Comparison of ENCODE assay signal across 8 cellular contexts in the genomic region with DNA sequence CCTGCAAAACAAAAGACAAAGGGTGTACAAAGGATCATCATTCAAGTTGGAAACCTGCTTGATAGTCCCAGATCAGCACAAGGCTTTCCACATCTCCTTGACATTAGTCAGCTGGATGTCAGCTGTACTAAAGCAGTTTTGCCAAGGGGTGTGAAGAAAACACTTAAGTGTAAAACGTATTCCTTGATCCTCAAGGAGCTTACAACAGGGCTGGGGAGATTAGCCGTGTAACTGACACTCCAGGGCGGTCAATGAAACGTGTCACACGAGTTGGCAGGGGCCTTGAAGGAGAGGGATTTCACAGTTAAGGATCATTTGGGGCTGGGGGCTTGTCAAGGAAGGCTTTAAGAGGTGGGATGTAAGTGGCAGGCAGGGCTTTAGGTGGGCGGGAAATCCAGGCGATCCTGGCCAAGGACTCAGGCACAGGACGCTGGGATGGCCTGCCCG. TPM values are rescaled to one million over a fixed set of nuclear protein-coding genes. Genes with fewer than 3 reads are reported as not detected.
DNase-seq lines count a peak whose midpoint lies in the region; ATAC-seq, FAIRE-seq and TF ChIP-seq lines count a peak whose summit lies in the region.

No MANE protein-coding gene starts in this region.

- H3K27me3 ChIP-seq in PC-9 (ENCODE audit: insufficient read depth, low read depth): no peaks in the 10 kb centered on the region
- no peaks in the 10 kb centered on the region for H3K27me3 ChIP-seq in esophagus squamous epithelium
- no peaks in the 10 kb centered on the region for H3K27me3 ChIP-seq in neuron (ENCODE audit: insufficient read depth, low read length)

- TF ChIP-seq CTCF in PC-9 (conservative IDR thresholded peaks at IDR 0.05): no peak
- TF ChIP-seq CTCF in esophagus squamous epithelium (IDR thresholded peaks at IDR 0.05): no peak

- CTCF ChIA-PET in PC-9 (lab: Charles Lee): no interaction called here

- POLR2A ChIA-PET in PC-9 (lab: Charles Lee; ENCODE audit: unreplicated experiment): no interaction called here

- TF ChIP-seq POLR2A in esophagus squamous epithelium (IDR thresholded peaks at IDR 0.05): no peak

- no TSS peak for BruUV-seq in PC-9 (replicated peaks; lab: Mats Ljungman, UMichigan)

- peak; percentile 3 for ATAC-seq in GM21390 (IDR thresholded peaks at IDR 0.05; ENCODE audit: unreplicated experiment)

- no peaks in the 10 kb centered on the region for H3K79me2 ChIP-seq in PC-9 (ENCODE audit: low read depth)

- DNase-seq in PC-9 (no peak), esophagus squamous epithelium (lab: John Stamatoyannopoulos, UW) (no peak), HuH-7.5 (ENCODE audit: low spot score) (no peak), SW480 (ENCODE audit: low spot score) (no peak), RCC 7860 (ENCODE audit: low spot score) (no peak)
- no peak for DNase-seq in stimulated activated CD8-positive, alpha-beta memory T cell treated with anti-CD3 and anti-CD28 coated beads, Interleukin-4, amount 100 ng/mL, for 48 hours

- H3K27ac ChIP-seq in PC-9 (no peak overlapping the region), esophagus squamous epithelium (peak overlapping the region; percentile 76 to 93 (median 88))

- intact Hi-C loops in PC-9 (cut with micrococcal nuclease; ENCODE audit: unreplicated experiment): no loop called here
- intact Hi-C loops in esophagus squamous epithelium (cut with DNase I): no loop called here

- H3K9me3 ChIP-seq in PC-9 (ENCODE audit: insufficient read depth, low read depth) (no peaks in the 10 kb centered on the region), esophagus squamous epithelium (no peaks in the 10 kb centered on the region), neuron (ENCODE audit: low read length) (no peaks in the 10 kb centered on the region)

- peak overlapping the region; percentile 77 for H3K4me2 ChIP-seq in PC-9

- H3K4me1 ChIP-seq in PC-9 (replicated peaks; ENCODE audit: insufficient read depth): 0 out of 2 replicates have a peak, but pooled peaks cover 4% of the 10 kb centered on the region
- H3K4me1 ChIP-seq in esophagus squamous epithelium: peaks cover 0 to 37% (median 5%) of the 10 kb centered on the region in 3 donors
- no peaks in the 10 kb centered on the region for H3K4me1 ChIP-seq in neuron (ENCODE audit: insufficient read depth, low read length)

- peak overlapping the region; percentile 99 for H2AFZ ChIP-seq in PC-9
- H2AFZ ChIP-seq in neuron (ENCODE audit: low read depth, low read length): peak overlapping the region; percentile 86

- 9 to 14% methylated on average over 5 to 9 of the region's 9 CpGs for WGBS in esophagus squamous epithelium, 2 donors

- H3K9me2 ChIP-seq in PC-9 (ENCODE audit: insufficient read depth): no peaks in the 10 kb centered on the region

- H3K4me3 ChIP-seq in PC-9 (peak overlapping the region; percentile 84), esophagus squamous epithelium (peak overlapping the region; percentile 65 to 89 (median 68)), neuron (ENCODE audit: low read length) (peak overlapping the region; percentile 65)

- no peaks in the 10 kb centered on the region for H3F3A ChIP-seq in PC-9 (ENCODE audit: insufficient read depth, low read depth)

- no peak for FAIRE-seq in RCC 7860 (lab: Jason Lieb, UNC)

- H4K20me1 ChIP-seq in PC-9 (ENCODE audit: insufficient read depth): no peaks in the 10 kb centered on the region

- H3K36me3 ChIP-seq in PC-9 (ENCODE audit: low read depth) (no peaks in the 10 kb centered on the region), esophagus squamous epithelium (no peaks in the 10 kb centered on the region), neuron (ENCODE audit: insufficient read depth, low read length) (no peaks in the 10 kb centered on the region)

RNA-seq across cellular contexts. Expression of gene CNTLN, which starts 0.4 kb away (rescaled TPM):
- total RNA-seq in PC-9 (2021) (2.5 and 3.6 TPM in 2 replicates), esophagus squamous epithelium (1 to 10 TPM in 3 of 4 donors, under 1 TPM in 1; 0.80 to 8.2 (median 5.1) TPM)
